Comparison of ENCODE assay signal across 25 cellular contexts in the genomic region with DNA sequence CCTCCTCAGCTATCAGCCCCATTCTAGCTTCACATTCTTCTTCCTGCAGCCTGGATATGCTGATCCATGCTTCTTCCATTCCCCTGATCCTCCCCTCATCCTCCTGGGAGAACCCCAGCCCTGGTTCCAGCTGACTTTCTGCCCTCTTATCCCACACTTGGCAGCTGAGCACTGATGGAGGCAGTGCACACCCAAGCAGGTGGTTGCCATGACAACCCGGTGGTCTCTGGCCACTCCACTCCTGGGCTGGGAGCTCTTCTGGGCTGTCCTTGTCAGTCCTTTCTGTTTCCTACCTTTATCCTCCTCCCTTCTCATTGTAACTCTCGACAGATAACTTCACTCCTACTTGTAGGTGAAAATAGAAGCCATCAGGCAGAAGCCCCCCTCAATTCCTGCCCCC. TPM values are rescaled to one million over a fixed set of nuclear protein-coding genes. Genes with fewer than 3 reads are reported as not detected.
DNase-seq lines count a peak whose midpoint lies in the region; ATAC-seq and TF ChIP-seq lines count a peak whose summit lies in the region.
"Had no signal": no experiment of that assay in that cellular context is flagged by ENCODE, and none has a peak within 500 bp of the region (broad histone marks: within the 10 kb centered on the region; RNA-seq: fewer than 3 reads in every experiment).

No MANE protein-coding gene starts in this region.

- H3K36me3 ChIP-seq in NT2/D1 (ENCODE audit: insufficient read depth, insufficient read length, low read length) = no peaks in the 10 kb centered on the region
- no peaks in the 10 kb centered on the region for H3K36me3 ChIP-seq in mesendoderm (ENCODE audit: control insufficient read depth, insufficient read depth, low read length)
- H3K36me3 ChIP-seq: Peyer's patch, upper lobe of right lung had no signal

- H3K4ac ChIP-seq in mesendoderm (ENCODE audit: low read depth, low read length) = no peak overlapping the region

- no peak overlapping the region for H3K56ac ChIP-seq in mesendoderm (ENCODE audit: low read length)

- H4K8ac ChIP-seq in mesendoderm (ENCODE audit: low read depth, low read length) = no peak overlapping the region

- H3K27ac ChIP-seq in mesendoderm (ENCODE audit: low read depth, low read length) = no peak overlapping the region
- H3K27ac ChIP-seq: C4-2B, parathyroid adenoma, Peyer's patch, upper lobe of right lung had no signal

- H3K18ac ChIP-seq in mesendoderm (ENCODE audit: low read length) = no peak overlapping the region

- H4K5ac ChIP-seq in mesendoderm (ENCODE audit: low read length) = no peak overlapping the region

- ATAC-seq in HG02870 (IDR thresholded peaks at IDR 0.05; ENCODE audit: unreplicated experiment) = no peak
- ATAC-seq: activated CD4-positive, alpha-beta T cell treated with anti-CD3 and anti-CD28 coated beads for 36 hours; left lobe of liver; upper lobe of right lung had no signal

- H2BK5ac ChIP-seq in mesendoderm (ENCODE audit: low read length) = no peak overlapping the region

- no peaks in the 10 kb centered on the region for H3K9me3 ChIP-seq in NT2/D1 (ENCODE audit: insufficient read depth, low read length)
- H3K9me3 ChIP-seq: Peyer's patch, upper lobe of right lung had no signal

- H3K4me2 ChIP-seq in mesendoderm (ENCODE audit: low read length) = no peak overlapping the region

- H2BK15ac ChIP-seq in mesendoderm (replicated peaks; ENCODE audit: low read depth) = no peak overlapping the region

- peak; percentile 4 for DNase-seq in NCI-H1436 (lab: John Stamatoyannopoulos, UW)
- DNase-seq in NCI-H1436 treated with DMSO at 0.1 percent for 48 hours (lab: John Stamatoyannopoulos, UW) = no peak
- peak; percentile 52 for DNase-seq in DMS79 treated with DMSO at 0.1 percent for 48 hours (lab: John Stamatoyannopoulos, UW)
- DNase-seq in NT2/D1 (ENCODE audit: low read depth, low spot score) = no peak
- DNase-seq in nephron progenitor cell = peak; percentile 49
- DNase-seq in activated effector memory CD4-positive, alpha-beta T cell treated with anti-CD3 and anti-CD28 coated beads, Interleukin-2, amount 50 U/mL, for 16 hours = no peak
- no peak for DNase-seq in mesendoderm
- DNase-seq: activated CD4-positive, alpha-beta T cell treated with anti-CD3 and anti-CD28 coated beads for 36 hours; activated CD8-positive, alpha-beta memory T cell treated with anti-CD3 and anti-CD28 coated beads for 24 hours; activated naive CD4-positive, alpha-beta T cell treated with anti-CD3 and anti-CD28 coated beads, Interleukin-2, amount 10 ng/mL, durations not matched to agents 7 days and 5 days; activated T-cell treated with anti-CD3 and anti-CD28 coated beads, Interleukin-2, amount 50 U/mL, for 48 hours; aorta; caudate nucleus; GDM1; HFFc6; naive B cell; Peyer's patch; substantia nigra; T-helper 1 cell; upper lobe of right lung had no signal

- peaks cover 11% of the 10 kb centered on the region for H3K4me1 Mint-ChIP-seq in nephron progenitor cell
- H3K4me1 Mint-ChIP-seq: activated CD4-positive, alpha-beta T cell treated with anti-CD3 and anti-CD28 coated beads for 36 hours; activated naive CD4-positive, alpha-beta T cell treated with anti-CD3 and anti-CD28 coated beads, Interleukin-2, amount 10 ng/mL, durations not matched to agents 7 days and 5 days; naive B cell had no signal

- no peak overlapping the region for H2BK120ac ChIP-seq in mesendoderm (ENCODE audit: low read depth, low read length)

- H3K9ac ChIP-seq in NT2/D1 (ENCODE audit: insufficient read length, low read depth) = peak overlapping the region; percentile 2
- H3K9ac ChIP-seq in mesendoderm (ENCODE audit: low read length) = no peak overlapping the region
- H3K9ac ChIP-seq: parathyroid adenoma had no signal

- H3K4me3 ChIP-seq in NT2/D1 (ENCODE audit: insufficient read length, low read depth) (no peak overlapping the region), mesendoderm (ENCODE audit: low read length) (no peak overlapping the region)
- H3K4me3 ChIP-seq: Peyer's patch, upper lobe of right lung had no signal

- H3K79me2 ChIP-seq in mesendoderm (ENCODE audit: control insufficient read depth, insufficient read depth, low read length) = no peaks in the 10 kb centered on the region
- H3K79me2 ChIP-seq: parathyroid adenoma had no signal

- no peak for TF ChIP-seq CTCF in nephron progenitor cell (IDR thresholded peaks at IDR 0.05)

- H3K27me3 Mint-ChIP-seq in nephron progenitor cell (ENCODE audit: low read depth, poor library complexity) = peaks cover 28% of the 10 kb centered on the region

- H3K4me3 Mint-ChIP-seq in nephron progenitor cell = peak overlapping the region; percentile 7
- H3K4me3 Mint-ChIP-seq: activated CD4-positive, alpha-beta T cell treated with anti-CD3 and anti-CD28 coated beads for 36 hours; activated naive CD4-positive, alpha-beta T cell treated with anti-CD3 and anti-CD28 coated beads, Interleukin-2, amount 10 ng/mL, durations not matched to agents 7 days and 5 days; dendritic cell treated with granulocyte-macrophage colony-stimulating factor and Interleukin-4, amounts not matched to agents 40 ng/mL and 50 ng/mL, for 4 days; HFFc6; naive B cell had no signal

- H3K79me1 ChIP-seq in mesendoderm (ENCODE audit: low read length) = no peaks in the 10 kb centered on the region

- no peak overlapping the region for H3K23ac ChIP-seq in mesendoderm (ENCODE audit: low read length)

- H2AK5ac ChIP-seq in mesendoderm (ENCODE audit: low read length) = no peak overlapping the region

- peaks cover 3% of the 10 kb centered on the region for H3K4me1 ChIP-seq in NT2/D1 (ENCODE audit: insufficient read depth, insufficient read length)
- no peaks in the 10 kb centered on the region for H3K4me1 ChIP-seq in mesendoderm (ENCODE audit: control insufficient read depth, low read depth, low read length)
- H3K4me1 ChIP-seq: parathyroid adenoma, Peyer's patch, upper lobe of right lung had no signal

- no peak overlapping the region for H3K27ac Mint-ChIP-seq in nephron progenitor cell
- H3K27ac Mint-ChIP-seq: activated CD4-positive, alpha-beta T cell treated with anti-CD3 and anti-CD28 coated beads for 36 hours; activated naive CD4-positive, alpha-beta T cell treated with anti-CD3 and anti-CD28 coated beads, Interleukin-2, amount 10 ng/mL, durations not matched to agents 7 days and 5 days; dendritic cell treated with granulocyte-macrophage colony-stimulating factor and Interleukin-4, amounts not matched to agents 40 ng/mL and 50 ng/mL, for 4 days; HFFc6; naive B cell had no signal

- no peaks in the 10 kb centered on the region for H3K36me3 Mint-ChIP-seq in nephron progenitor cell (ENCODE audit: low read depth)
- H3K36me3 Mint-ChIP-seq: activated naive CD4-positive, alpha-beta T cell treated with anti-CD3 and anti-CD28 coated beads, Interleukin-2, amount 10 ng/mL, durations not matched to agents 7 days and 5 days; naive B cell had no signal

- WGBS in mesendoderm (ENCODE audit: extremely low coverage, insufficient coverage, low lambda C conversion rate) = no CpG with 5 or more reads among the region's 2 CpGs

- no peaks in the 10 kb centered on the region for H3K9me3 Mint-ChIP-seq in nephron progenitor cell
- H3K9me3 Mint-ChIP-seq: activated naive CD4-positive, alpha-beta T cell treated with anti-CD3 and anti-CD28 coated beads, Interleukin-2, amount 10 ng/mL, durations not matched to agents 7 days and 5 days; dendritic cell treated with granulocyte-macrophage colony-stimulating factor and Interleukin-4, amounts not matched to agents 40 ng/mL and 50 ng/mL, for 4 days; HFFc6 had no signal

- no peaks in the 10 kb centered on the region for H3K27me3 ChIP-seq in NT2/D1 (ENCODE audit: insufficient read depth, insufficient read length)
- H3K27me3 ChIP-seq in mesendoderm (ENCODE audit: insufficient read depth, low read length, poor library complexity) = no peaks in the 10 kb centered on the region
- H3K27me3 ChIP-seq: Peyer's patch, upper lobe of right lung had no signal

RNA-seq across cellular contexts. Expression of a gene that starts 16.7 kb away (rescaled TPM):
- polyA plus RNA-seq in mesendoderm (2013, experiment 1 of 2) = 6.8 TPM
- 7.1 TPM for polyA plus RNA-seq in mesendoderm (2013, experiment 2 of 2)

RNA-seq across cellular contexts. Expression of a gene that starts 32.9 kb away (rescaled TPM):
- polyA plus RNA-seq in mesendoderm (2013, experiment 1 of 2) = 75.5 TPM
- polyA plus RNA-seq in mesendoderm (2013, experiment 2 of 2) = 75.7 TPM

RNA-seq across cellular contexts. Expression of a gene that starts 33.2 kb away (rescaled TPM):
- 16.6 TPM for polyA plus RNA-seq in mesendoderm (2013, experiment 1 of 2)
- polyA plus RNA-seq in mesendoderm (2013, experiment 2 of 2) = 16.7 TPM

RNA-seq across cellular contexts. Expression of a gene that starts 34.4 kb away (rescaled TPM):
- polyA plus RNA-seq in mesendoderm (2013, experiment 1 of 2) = 5.1 TPM
- 5.7 TPM for polyA plus RNA-seq in mesendoderm (2013, experiment 2 of 2)

RNA-seq across cellular contexts. Expression of a gene that starts 39.3 kb away (rescaled TPM):
- polyA plus RNA-seq in mesendoderm (2013, experiment 1 of 2) = 0.08 TPM
- polyA plus RNA-seq in mesendoderm (2013, experiment 2 of 2) = 0.21 TPM

Comparison
In these comparisons a context has a peak if more than half of its experiments do, and no peak if none do; other contexts are left out.
1. DNase-seq: peak in NCI-H1436 (single experiment), DMS79 treated with DMSO at 0.1 percent for 48 hours (single experiment) and nephron progenitor cell (single experiment); none in NCI-H1436 treated with DMSO at 0.1 percent for 48 hours (single experiment), NT2/D1 (single experiment), activated effector memory CD4-positive, alpha-beta T cell treated with anti-CD3 and anti-CD28 coated beads, Interleukin-2, amount 50 U/mL, for 16 hours (single experiment) and mesendoderm (single experiment).